In the genomic region with DNA sequence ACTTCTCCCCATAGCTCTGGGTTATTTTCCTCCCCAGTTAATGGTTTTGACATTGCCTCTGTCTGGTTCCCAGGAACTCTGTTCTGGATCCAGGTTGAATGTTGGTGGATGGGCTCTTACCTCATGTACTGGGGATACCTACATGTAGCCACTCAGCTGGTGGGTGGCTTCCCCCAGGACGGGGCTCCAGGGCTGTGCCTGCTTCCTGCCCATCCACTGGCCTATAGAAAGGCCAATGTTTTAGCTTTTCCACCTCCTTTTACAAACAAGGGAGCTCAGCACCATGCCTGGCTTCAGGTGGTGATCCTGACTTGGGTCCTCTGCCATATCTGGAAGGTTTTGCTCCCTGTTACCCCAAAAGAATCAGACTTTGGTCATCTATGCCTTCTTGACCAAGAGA, we compare ENCODE assay signal across 21 cellular contexts.
DNase-seq lines count a peak whose midpoint lies in the region; ATAC-seq and TF ChIP-seq lines count a peak whose summit lies in the region.
"Had no signal": no experiment of that assay in that cellular context is flagged by ENCODE, and none has a peak within 500 bp of the region (broad histone marks: within the 10 kb centered on the region; RNA-seq: fewer than 3 reads in every experiment).

No MANE protein-coding gene starts in this region.

- TF ChIP-seq CTCF in Loucy (conservative IDR thresholded peaks at IDR 0.05; ENCODE audit: low read length), result no peak

- no peaks in the 10 kb centered on the region for H3K36me3 ChIP-seq in Loucy (ENCODE audit: insufficient read depth, low read length)
- H3K36me3 ChIP-seq: HAP-1, MG63, right lobe of liver had no signal

- no peaks in the 10 kb centered on the region for H3K27me3 Mint-ChIP-seq in activated naive CD8-positive, alpha-beta T cell treated with anti-CD3 and anti-CD28 coated beads, Interleukin-2, amount 50 U/mL, for 24 hours
- H3K27me3 Mint-ChIP-seq in stimulated activated naive CD8-positive, alpha-beta T cell treated with anti-CD3 and anti-CD28 coated beads, Interleukin-15, amount 100 ng/mL, for 72 hours, result no peaks in the 10 kb centered on the region

- no peak overlapping the region for H3K4me3 ChIP-seq in Loucy (ENCODE audit: low read length, poor library complexity, severe bottlenecking)
- H3K4me3 ChIP-seq: body of pancreas, HAP-1, MG63, right lobe of liver had no signal

- peaks cover 83% of the 10 kb centered on the region for H3K4me1 Mint-ChIP-seq in activated naive CD8-positive, alpha-beta T cell treated with anti-CD3 and anti-CD28 coated beads, Interleukin-2, amount 50 U/mL, for 24 hours
- peaks cover 77% of the 10 kb centered on the region for H3K4me1 Mint-ChIP-seq in stimulated activated naive CD8-positive, alpha-beta T cell treated with anti-CD3 and anti-CD28 coated beads, Interleukin-15, amount 100 ng/mL, for 72 hours

- H3K36me3 Mint-ChIP-seq in activated naive CD8-positive, alpha-beta T cell treated with anti-CD3 and anti-CD28 coated beads, Interleukin-2, amount 50 U/mL, for 24 hours (ENCODE audit: low read depth), result peaks cover 27% of the 10 kb centered on the region

- no peak for ATAC-seq in activated naive CD8-positive, alpha-beta T cell treated with anti-CD3 and anti-CD28 coated beads, Interleukin-2, amount 50 U/mL, for 24 hours
- ATAC-seq in stimulated activated naive CD8-positive, alpha-beta T cell treated with anti-CD3 and anti-CD28 coated beads, Interleukin-15, amount 100 ng/mL, for 72 hours, result no peak
- ATAC-seq in GM18498 (IDR thresholded peaks at IDR 0.05; ENCODE audit: unreplicated experiment) (no peak), GM21576 (IDR thresholded peaks at IDR 0.05; ENCODE audit: unreplicated experiment) (no peak)
- ATAC-seq: foreskin keratinocyte, left ventricle myocardium superior had no signal

- peaks cover 59% of the 10 kb centered on the region for H3K4me1 ChIP-seq in Loucy (ENCODE audit: insufficient read depth, low read length, poor library complexity, severe bottlenecking)
- H3K4me1 ChIP-seq: body of pancreas, HAP-1, right lobe of liver had no signal

- H3K27me3 ChIP-seq in Loucy (ENCODE audit: insufficient read depth, low read length, poor library complexity, severe bottlenecking), result no peaks in the 10 kb centered on the region
- H3K27me3 ChIP-seq: body of pancreas, MG63, right lobe of liver had no signal

- no peaks in the 10 kb centered on the region for H3K9me3 Mint-ChIP-seq in activated naive CD8-positive, alpha-beta T cell treated with anti-CD3 and anti-CD28 coated beads, Interleukin-2, amount 50 U/mL, for 24 hours
- peaks cover 7 to 16% of the 10 kb centered on the region in 2 donors for H3K9me3 Mint-ChIP-seq in stimulated activated naive CD8-positive, alpha-beta T cell treated with anti-CD3 and anti-CD28 coated beads, Interleukin-15, amount 100 ng/mL, for 72 hours

- no peaks in the 10 kb centered on the region for H4K20me1 ChIP-seq in Loucy (ENCODE audit: insufficient read depth, low read length, poor library complexity, severe bottlenecking)

- H3K4me3 Mint-ChIP-seq in activated naive CD8-positive, alpha-beta T cell treated with anti-CD3 and anti-CD28 coated beads, Interleukin-2, amount 50 U/mL, for 24 hours, result peak overlapping the region; percentile 12
- H3K4me3 Mint-ChIP-seq in stimulated activated naive CD8-positive, alpha-beta T cell treated with anti-CD3 and anti-CD28 coated beads, Interleukin-15, amount 100 ng/mL, for 72 hours, result peak overlapping the region in 1 of 2 donors; percentile 92

- H3F3A ChIP-seq in Loucy (ENCODE audit: low read depth), result no peaks in the 10 kb centered on the region

- no peaks in the 10 kb centered on the region for H3K9me3 ChIP-seq in Loucy (ENCODE audit: insufficient read depth, low read depth, low read length)
- H3K9me3 ChIP-seq: body of pancreas, HAP-1, MG63, right lobe of liver had no signal

- no peak overlapping the region for H2AFZ ChIP-seq in Loucy (ENCODE audit: low read length)

- peak overlapping the region; percentile 51 for H3K4me2 ChIP-seq in Loucy (ENCODE audit: low read depth, low read length, poor library complexity, severe bottlenecking)

- no peaks in the 10 kb centered on the region for H3K9me2 ChIP-seq in Loucy (replicated peaks; ENCODE audit: low read depth, low read length)

- H3K9ac ChIP-seq in Loucy (ENCODE audit: low read depth, low read length, poor library complexity, severe bottlenecking), result no peak overlapping the region

- peak overlapping the region; percentile 99 for H3K27ac Mint-ChIP-seq in activated naive CD8-positive, alpha-beta T cell treated with anti-CD3 and anti-CD28 coated beads, Interleukin-2, amount 50 U/mL, for 24 hours
- H3K27ac Mint-ChIP-seq in stimulated activated naive CD8-positive, alpha-beta T cell treated with anti-CD3 and anti-CD28 coated beads, Interleukin-15, amount 100 ng/mL, for 72 hours, result peak overlapping the region; percentile 99 to 100

- DNase-seq in activated effector memory CD4-positive, alpha-beta T cell treated with anti-CD3 and anti-CD28 coated beads, Interleukin-2, amount 50 U/mL, for 16 hours, result peak; percentile 64
- no peak for DNase-seq in activated effector memory CD4-positive, alpha-beta T cell treated with Interleukin-2 at 50 U/mL for 16 hours
- DNase-seq in activated naive CD8-positive, alpha-beta T cell treated with anti-CD3 and anti-CD28 coated beads, Interleukin-2, amount 50 U/mL, for 24 hours, result no peak
- DNase-seq in stimulated activated naive CD8-positive, alpha-beta T cell treated with anti-CD3 and anti-CD28 coated beads, Interleukin-15, amount 100 ng/mL, for 72 hours, result no peak
- DNase-seq: body of pancreas; C1 segment of cervical spinal cord; effector CD4-positive, alpha-beta T cell; foreskin keratinocyte; left ventricle myocardium superior; MG63; midbrain; NCI-H146; NCI-H2171 treated with DMSO at 0.1 percent for 48 hours; NCI-H69; posterior cingulate gyrus; right lobe of liver; T-helper 9 cell had no signal

- H3K79me2 ChIP-seq in Loucy (ENCODE audit: insufficient read depth, low read length), result no peaks in the 10 kb centered on the region
